Comparison of ENCODE assay signal across 13 cellular contexts in genomic region chr20:58880994-58881752, GRCh38. TPM values are rescaled to one million over a fixed set of nuclear protein-coding genes. Genes with fewer than 3 reads are reported as not detected.
DNase-seq lines count a peak whose midpoint lies in the region; ATAC-seq and TF ChIP-seq lines count a peak whose summit lies in the region.
"Had no signal": no experiment of that assay in that cellular context is flagged by ENCODE, and none has a peak within 500 bp of the region (broad histone marks: within the 10 kb centered on the region; RNA-seq: fewer than 3 reads in every experiment).

No MANE protein-coding gene starts in this region.

- DNase-seq in activated naive CD4-positive, alpha-beta T cell treated with anti-CD3 and anti-CD28 coated beads for 36 hours = peak; percentile 42
- DNase-seq in activated naive CD4-positive, alpha-beta T cell (lab: John Stamatoyannopoulos, UW) = no peak
- peak; percentile 30 for DNase-seq in NB4 (ENCODE audit: low read depth)
- DNase-seq in dermis blood vessel endothelial cell = peak; percentile 28
- peak; percentile 29 for DNase-seq in type B pancreatic cell (ENCODE audit: extremely low spot score, unreplicated experiment)
- no peak for DNase-seq in GM19240 (ENCODE audit: insufficient read length, low spot score)
- DNase-seq in stimulated activated CD4-positive, alpha-beta T cell treated with anti-CD3 and anti-CD28 coated beads, Interleukin-4, amount 100 ng/mL, for 1 hour = no peak
- DNase-seq: activated CD8-positive, alpha-beta memory T cell treated with anti-CD3 and anti-CD28 coated beads, Interleukin-2, amount 50 U/mL, for 4 hours; amygdala; NCI-H526; right cardiac atrium; T-helper 2 cell had no signal

- H3K4me3 Mint-ChIP-seq in activated naive CD4-positive, alpha-beta T cell treated with anti-CD3 and anti-CD28 coated beads for 36 hours = no peak overlapping the region
- no peak overlapping the region for H3K4me3 Mint-ChIP-seq in type B pancreatic cell

- CTCF ChIA-PET in activated naive CD4-positive, alpha-beta T cell treated with anti-CD3 and anti-CD28 coated beads for 36 hours (lab: Charles Lee) = no interaction called here

- TF ChIP-seq POLR2A in NB4 (IDR thresholded peaks at IDR 0.05; ENCODE audit: extremely low read depth, insufficient read length) = no peak

- no peak overlapping the region for H3K27ac Mint-ChIP-seq in activated naive CD4-positive, alpha-beta T cell treated with anti-CD3 and anti-CD28 coated beads for 36 hours
- no peak overlapping the region for H3K27ac Mint-ChIP-seq in type B pancreatic cell

- no peaks in the 10 kb centered on the region for H3K36me3 Mint-ChIP-seq in activated naive CD4-positive, alpha-beta T cell treated with anti-CD3 and anti-CD28 coated beads for 36 hours (ENCODE audit: low read depth)
- H3K36me3 Mint-ChIP-seq in type B pancreatic cell = peaks cover 4% of the 10 kb centered on the region

- H3K9me3 Mint-ChIP-seq in activated naive CD4-positive, alpha-beta T cell treated with anti-CD3 and anti-CD28 coated beads for 36 hours = no peaks in the 10 kb centered on the region
- H3K9me3 Mint-ChIP-seq in type B pancreatic cell = no peaks in the 10 kb centered on the region

- no peak for ATAC-seq in HG02870 (IDR thresholded peaks at IDR 0.05; ENCODE audit: unreplicated experiment)
- ATAC-seq: right cardiac atrium had no signal

- intact Hi-C loops in activated naive CD4-positive, alpha-beta T cell treated with anti-CD3 and anti-CD28 coated beads for 36 hours (cut with micrococcal nuclease) = no loop called here

- TF ChIP-seq CTCF in NB4 (IDR thresholded peaks at IDR 0.05; ENCODE audit: low read depth, low read length) (peak; percentile 38), type B pancreatic cell (conservative IDR thresholded peaks at IDR 0.05) (peak; percentile 49)

- H3K4me1 Mint-ChIP-seq in activated naive CD4-positive, alpha-beta T cell treated with anti-CD3 and anti-CD28 coated beads for 36 hours (ENCODE audit: low read depth) = peaks cover 32% of the 10 kb centered on the region
- peaks cover 62% of the 10 kb centered on the region for H3K4me1 Mint-ChIP-seq in type B pancreatic cell (ENCODE audit: unreplicated experiment)

- no peak overlapping the region for H3K4me3 ChIP-seq in NB4 (ENCODE audit: low read depth, low read length)

- no peaks in the 10 kb centered on the region for H3K27me3 Mint-ChIP-seq in activated naive CD4-positive, alpha-beta T cell treated with anti-CD3 and anti-CD28 coated beads for 36 hours (ENCODE audit: low read depth)
- H3K27me3 Mint-ChIP-seq in type B pancreatic cell = peaks cover 9% of the 10 kb centered on the region

RNA-seq across cellular contexts. Expression of gene GNAS, which starts 28.7 kb away (rescaled TPM):
- total RNA-seq in activated naive CD4-positive, alpha-beta T cell treated with anti-CD3 and anti-CD28 coated beads for 36 hours = 100 to 1,000 TPM; 770 to 802 TPM
- total RNA-seq in dermis blood vessel endothelial cell (365 and 726 TPM in 2 replicates), type B pancreatic cell (ENCODE audit: low replicate concordance) (1,005 and 1,406 TPM in 2 replicates)

RNA-seq across cellular contexts. Expression of gene GNAS-AS1, which starts 30.5 kb away (rescaled TPM):
- 1 to 10 TPM; 1.6 to 1.9 TPM for total RNA-seq in activated naive CD4-positive, alpha-beta T cell treated with anti-CD3 and anti-CD28 coated beads for 36 hours
- total RNA-seq in dermis blood vessel endothelial cell (not detected in 2 replicates), type B pancreatic cell (ENCODE audit: low replicate concordance) (1.7 and 6.1 TPM in 2 replicates)

Comparison
In these comparisons a context has a peak if more than half of its experiments do, and no peak if none do; other contexts are left out.
1. DNase-seq: peak in activated naive CD4-positive, alpha-beta T cell treated with anti-CD3 and anti-CD28 coated beads for 36 hours (single experiment), NB4 (single experiment), dermis blood vessel endothelial cell (single experiment) and type B pancreatic cell (single experiment); none in activated naive CD4-positive, alpha-beta T cell (0 of 4), GM19240 (single experiment) and stimulated activated CD4-positive, alpha-beta T cell treated with anti-CD3 and anti-CD28 coated beads, Interleukin-4, amount 100 ng/mL, for 1 hour (single experiment).